In the genomic region with DNA sequence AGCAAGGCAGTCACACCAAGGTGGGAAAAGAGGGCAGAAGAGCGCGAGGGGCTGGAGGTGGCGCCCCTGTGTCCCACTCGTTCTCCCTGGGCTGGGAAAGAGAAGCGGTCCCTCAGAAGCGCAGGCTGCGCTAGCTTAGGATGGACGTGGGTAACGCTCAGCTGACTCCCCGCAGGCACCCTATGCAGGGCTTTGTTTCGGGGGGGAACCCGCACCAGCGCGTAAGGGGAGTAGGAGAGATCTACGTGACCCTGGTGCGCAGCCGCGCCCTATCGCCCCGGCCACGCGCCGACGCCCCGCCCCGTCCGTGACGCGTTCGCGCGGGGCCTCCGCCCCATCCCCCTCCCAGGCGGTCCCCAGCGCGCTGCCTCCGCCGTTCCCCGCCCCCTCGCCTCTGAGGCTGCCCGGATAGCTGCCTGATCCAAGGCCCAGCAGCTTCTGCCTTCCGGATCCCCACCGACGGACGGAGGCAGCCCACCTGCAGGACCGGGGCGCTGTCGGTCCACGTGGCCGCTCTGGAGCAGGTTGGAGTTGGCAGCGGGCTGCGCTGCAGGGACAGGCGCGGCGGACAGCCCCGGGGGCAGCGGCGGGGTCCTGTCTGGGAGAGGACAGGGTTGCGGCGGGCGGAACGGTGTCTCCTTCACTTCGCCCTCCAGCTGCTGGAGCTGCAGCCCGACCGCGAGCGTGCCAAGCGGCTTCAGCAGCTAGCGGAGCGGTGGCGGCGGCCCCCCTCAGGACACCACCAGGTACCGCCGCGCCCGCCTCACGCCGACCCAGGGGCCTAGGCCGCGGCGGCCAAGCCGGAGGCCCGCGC, we compare ENCODE assay signal across 8 cellular contexts. TPM values are rescaled to one million over a fixed set of nuclear protein-coding genes. Genes with fewer than 3 reads are reported as not detected.
A peak's percentile ranks its signal among the peaks of the same experiment; 100 is the strongest.
DNase-seq lines count a peak whose midpoint lies in the region; ATAC-seq, FAIRE-seq and TF ChIP-seq lines count a peak whose summit lies in the region.

A gene with protein sequence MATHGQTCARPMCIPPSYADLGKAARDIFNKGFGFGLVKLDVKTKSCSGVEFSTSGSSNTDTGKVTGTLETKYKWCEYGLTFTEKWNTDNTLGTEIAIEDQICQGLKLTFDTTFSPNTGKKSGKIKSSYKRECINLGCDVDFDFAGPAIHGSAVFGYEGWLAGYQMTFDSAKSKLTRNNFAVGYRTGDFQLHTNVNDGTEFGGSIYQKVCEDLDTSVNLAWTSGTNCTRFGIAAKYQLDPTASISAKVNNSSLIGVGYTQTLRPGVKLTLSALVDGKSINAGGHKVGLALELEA (plus strand): TSS at position 604 of the 814 bp plus-strand sequence. CDS start 363 bp downstream, outside the sequence.

- no peaks in the 10 kb centered on the region for H3K9me1 ChIP-seq in keratinocyte (ENCODE audit: control insufficient read depth, extremely low read depth, insufficient read depth, low read length)

- peak within 1 kb of the TSS; percentile 97 for H3K4me2 ChIP-seq in keratinocyte (ENCODE audit: control insufficient read depth, extremely low read depth, insufficient read depth, low read depth, low read length)

- H3K4me3 ChIP-seq in AG04449 (ENCODE audit: low read depth, low read length), result peak within 1 kb of the TSS; percentile 87
- peak within 1 kb of the TSS; percentile 83 to 96 (median 92) for H3K4me3 ChIP-seq in keratinocyte (ENCODE audit: control insufficient read depth in 2 of 3, extremely low read depth in 1 of 3, insufficient read depth in 2 of 3, low read depth in 1 of 3, low read length in 3 of 3)

- POLR2A ChIA-PET in AG04449 (lab: Yijun Ruan, JAX), result interaction anchor here (1.1 to 3.3 kb wide), 9 partner anchors 10 to 99 kb away, joined by 3 to 24 read pairs (median 5); a partner anchor contains a TSS

- ATAC-seq in GM18868 (IDR thresholded peaks at IDR 0.05; ENCODE audit: unreplicated experiment) (peak; percentile 78), HG03103 (IDR thresholded peaks at IDR 0.05; ENCODE audit: low read depth, unreplicated experiment) (peak; percentile 81)

- peak within 1 kb of the TSS; percentile 100 for H3K27ac ChIP-seq in caudate nucleus (ENCODE audit: low read depth, low read length)
- peak within 1 kb of the TSS; percentile 100 for H3K27ac ChIP-seq in keratinocyte (ENCODE audit: control insufficient read depth, insufficient read depth, low read length)

- H3K27me3 ChIP-seq in keratinocyte (ENCODE audit: control insufficient read depth, extremely low read depth, insufficient read depth, low read length), result no peaks in the 10 kb centered on the region

- H3K9me3 ChIP-seq in keratinocyte (ENCODE audit: control insufficient read depth, low read depth, low read length), result no peaks in the 10 kb centered on the region

- H3K79me2 ChIP-seq in keratinocyte (ENCODE audit: control insufficient read depth, insufficient read depth, low read length), result peaks cover 41% of the 10 kb centered on the region

- peaks cover 65% of the 10 kb centered on the region for H3K4me1 ChIP-seq in keratinocyte (ENCODE audit: control insufficient read depth, extremely low read depth, insufficient read depth, low read length)

- dilution Hi-C loops in keratinocyte (cut with MboI; ENCODE audit: extremely low pct_ligation_motif_present, low sequenced_read_pairs), result no loop called here

- TF ChIP-seq CTCF in AG04449 (IDR thresholded peaks at IDR 0.05; ENCODE audit: insufficient read depth, low read length, missing control alignments) (no peak), keratinocyte (optimal IDR thresholded peaks at IDR 0.05 in 1 of 3, IDR thresholded peaks at IDR 0.05 in 1 of 3, conservative IDR thresholded peaks at IDR 0.05 in 1 of 3; ENCODE audit: extremely low read depth in 1 of 3, insufficient read depth in 2 of 3, low read length in 3 of 3) (no peak)

- peaks cover 4 to 21% of the 10 kb centered on the region in 2 experiments for H3K36me3 ChIP-seq in keratinocyte (ENCODE audit: control insufficient read depth in 2 of 2, extremely low read depth in 1 of 2, insufficient read depth in 2 of 2, low read length in 2 of 2)

- DNase-seq in AG04449 (ENCODE audit: low read depth, low spot score) (no peak), NCI-H226 (peak; percentile 92), caudate nucleus (lab: John Stamatoyannopoulos, UW) (peak; percentile 61 to 98 (median 91)), keratinocyte (ENCODE audit: low read depth, low spot score) (no peak)
- DNase-seq in activated CD4-positive, CD25-positive, alpha-beta regulatory T cell (lab: John Stamatoyannopoulos, UW), result peak; percentile 89 to 94 (median 90)
- DNase-seq in stimulated activated CD4-positive, alpha-beta T cell treated with anti-CD3 and anti-CD28 coated beads, Interleukin-15, amount 100 ng/mL, for 1 hour (ENCODE audit: low read depth in 1 of 2, low spot score in 1 of 2), result peak; percentile 95 to 96

- FAIRE-seq in keratinocyte (lab: Jason Lieb, UNC), result peak; percentile 9

- H4K20me1 ChIP-seq in keratinocyte (ENCODE audit: control insufficient read depth, extremely low read depth, insufficient read depth, low read length), result peaks cover 2% of the 10 kb centered on the region

- H3K9ac ChIP-seq in keratinocyte (ENCODE audit: control insufficient read depth, extremely low read depth, insufficient read depth, low read length), result peak within 1 kb of the TSS; percentile 100

- CTCF ChIA-PET in AG04449 (lab: Yijun Ruan, JAX), result interaction anchor here (1.0 to 4.8 kb wide), 8 partner anchors 8 to 25 kb away, joined by 3 to 39 read pairs (median 4); a partner anchor contains a TSS

- peak within 1 kb of the TSS; percentile 88 for H2AFZ ChIP-seq in keratinocyte (ENCODE audit: control insufficient read depth, low read length)

RNA-seq across cellular contexts. Expression of the gene that starts here (rescaled TPM):
- 82.5 to 218 TPM (median 152 TPM) in 3 replicates for polyA plus RNA-seq in keratinocyte
- polyA plus RNA-seq in keratinocyte (2011; ENCODE audit: low read depth), result 141 TPM
- 192 and 308 TPM in 2 replicates for polyA plus RNA-seq in keratinocyte (2011; cell fraction: cytosol; rRNA removed)
- polyA plus RNA-seq in keratinocyte (2011; cell fraction: nucleus; rRNA removed), result 124 and 181 TPM in 2 replicates
- 237 and 368 TPM in 2 replicates for polyA plus RNA-seq in keratinocyte (2012; ENCODE audit: low replicate concordance)
- 44.0 to 103 TPM (median 55.6 TPM) in 3 replicates for polyA minus RNA-seq in keratinocyte
- 144 TPM for polyA minus RNA-seq in keratinocyte (2011; cell fraction: cytosol; rRNA and poly(A)+ RNA removed)
- 25.7 and 42.6 TPM in 2 replicates for polyA minus RNA-seq in keratinocyte (2011; cell fraction: nucleus; rRNA and poly(A)+ RNA removed)

Comparison
In these comparisons a context has a peak if more than half of its experiments do, and no peak if none do; other contexts are left out.
1. DNase-seq: peak in NCI-H226 (single experiment), activated CD4-positive, CD25-positive, alpha-beta regulatory T cell (4 of 4), caudate nucleus (61 of 61) and stimulated activated CD4-positive, alpha-beta T cell treated with anti-CD3 and anti-CD28 coated beads, Interleukin-15, amount 100 ng/mL, for 1 hour (2 of 2); none in AG04449 (single experiment) and keratinocyte (single experiment).